In the genomic region with DNA sequence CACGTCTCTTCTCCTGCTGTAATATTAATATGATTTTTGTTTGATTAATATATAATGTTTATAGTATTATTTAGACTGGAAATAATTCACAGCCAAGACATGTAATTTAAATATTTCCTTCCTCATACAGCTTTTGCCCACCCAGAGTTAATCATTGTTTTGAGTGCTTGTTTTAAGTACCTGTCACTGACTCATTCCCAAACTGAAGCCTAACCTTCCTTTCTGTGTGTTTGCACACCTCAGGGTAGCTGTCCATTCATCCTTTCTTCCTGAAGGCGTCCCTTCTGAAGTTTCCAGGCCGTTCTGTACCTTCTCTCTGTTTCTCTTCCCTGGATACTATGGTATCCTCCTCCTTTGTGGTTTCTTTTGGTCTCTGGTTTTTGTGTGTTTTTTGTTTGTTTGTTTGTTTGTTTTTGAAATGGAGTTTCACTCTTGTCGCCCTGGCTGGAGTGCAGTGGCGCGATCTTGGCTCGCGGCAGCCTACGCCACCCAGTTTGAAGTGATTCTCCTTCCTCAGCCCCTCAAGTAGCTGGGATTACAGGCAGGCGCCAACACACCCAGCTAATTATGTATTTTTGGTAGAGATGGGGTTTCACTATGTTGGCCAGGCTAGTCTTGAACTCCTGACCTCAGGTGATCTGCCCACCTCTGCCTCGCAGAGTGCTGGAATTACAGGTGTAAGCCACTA, we compare ENCODE assay signal across 1 cellular context.
TF ChIP-seq lines count a peak whose summit lies in the region.

No MANE protein-coding gene starts in this region.

TF ChIP-seq in GM23338, 12 proteins besides CTCF, POLR2A, EP300 and RAD21 (continued from another document):
- TF ChIP-seq ZNF462 (CRISPR knock-in tag; IDR thresholded peaks at IDR 0.05), result no peak
- no peak for TF ChIP-seq ZNF331 (CRISPR knock-in tag; IDR thresholded peaks at IDR 0.05; ENCODE audit: low read depth)
- TF ChIP-seq, protein P1, sequence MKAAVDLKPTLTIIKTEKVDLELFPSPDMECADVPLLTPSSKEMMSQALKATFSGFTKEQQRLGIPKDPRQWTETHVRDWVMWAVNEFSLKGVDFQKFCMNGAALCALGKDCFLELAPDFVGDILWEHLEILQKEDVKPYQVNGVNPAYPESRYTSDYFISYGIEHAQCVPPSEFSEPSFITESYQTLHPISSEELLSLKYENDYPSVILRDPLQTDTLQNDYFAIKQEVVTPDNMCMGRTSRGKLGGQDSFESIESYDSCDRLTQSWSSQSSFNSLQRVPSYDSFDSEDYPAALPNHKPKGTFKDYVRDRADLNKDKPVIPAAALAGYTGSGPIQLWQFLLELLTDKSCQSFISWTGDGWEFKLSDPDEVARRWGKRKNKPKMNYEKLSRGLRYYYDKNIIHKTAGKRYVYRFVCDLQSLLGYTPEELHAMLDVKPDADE (IDR thresholded peaks at IDR 0.05), result no peak
